ENCODE assay signal across 1 cellular context in genomic region chr11:63375434-63375833, GRCh38.
TF ChIP-seq lines count a peak whose summit lies in the region.

No MANE protein-coding gene starts in this region.

TF ChIP-seq in GM23338, 12 proteins besides CTCF, POLR2A, EP300 and RAD21 (continued from another document):
- TF ChIP-seq ZNF462 (CRISPR knock-in tag; IDR thresholded peaks at IDR 0.05) (no peak), REST (IDR thresholded peaks at IDR 0.05; ENCODE audit: unreplicated experiment) (no peak), ETS1 (IDR thresholded peaks at IDR 0.05) (no peak), CREB1 (CRISPR knock-in tag; IDR thresholded peaks at IDR 0.05; ENCODE audit: low read depth) (no peak)
